ENCODE assay signal across 9 cellular contexts in genomic region chr3:54870423-54870822, GRCh38. TPM values are rescaled to one million over a fixed set of nuclear protein-coding genes. Genes with fewer than 3 reads are reported as not detected.
DNase-seq lines count a peak whose midpoint lies in the region; ATAC-seq, FAIRE-seq and TF ChIP-seq lines count a peak whose summit lies in the region.
"Had no signal": no experiment of that assay in that cellular context is flagged by ENCODE, and none has a peak within 500 bp of the region (broad histone marks: within the 10 kb centered on the region; RNA-seq: fewer than 3 reads in every experiment).

No MANE protein-coding gene starts in this region.

- no peak for TF ChIP-seq POLR2A in stomach (IDR thresholded peaks at IDR 0.05)

- H3K9me3 ChIP-seq in SJSA1 (replicated peaks) (no peaks in the 10 kb centered on the region), stomach (no peaks in the 10 kb centered on the region)

- H3K4me3 ChIP-seq in SJSA1 (no peak overlapping the region), stomach (no peak overlapping the region)

- TF ChIP-seq EP300 in stomach (IDR thresholded peaks at IDR 0.05) = no peak

- H3K27me3 ChIP-seq in SJSA1 (replicated peaks) = no peaks in the 10 kb centered on the region
- no peaks in the 10 kb centered on the region for H3K27me3 ChIP-seq in stomach

- FAIRE-seq in frontal cortex (lab: Jason Lieb, UNC) = peak; percentile 13

- peak in 1 of 7 experiments; percentile 23 for TF ChIP-seq CTCF in stomach (IDR thresholded peaks at IDR 0.05)

- H3K36me3 ChIP-seq in SJSA1 (no peaks in the 10 kb centered on the region), stomach (no peaks in the 10 kb centered on the region)

- intact Hi-C loops in stomach (cut with DNase I; ENCODE audit: low total_unique reads) = no loop called here

- peak; percentile 10 to 30 for DNase-seq in SHP77 (lab: John Stamatoyannopoulos, UW)
- DNase-seq in SHP77 treated with DMSO at 0.1 percent for 48 hours (lab: John Stamatoyannopoulos, UW) = no peak
- DNase-seq in SJSA1 (ENCODE audit: low read depth in 1 of 2, low spot score in 2 of 2) = peak; percentile 67 to 72
- peak; percentile 20 to 37 for DNase-seq in frontal cortex (ENCODE audit: low spot score in 2 of 2)
- peak; percentile 88 for DNase-seq in renal cortical epithelial cell (ENCODE audit: low read depth)
- DNase-seq in stomach = no peak
- DNase-seq in NCI-H2107 (lab: John Stamatoyannopoulos, UW) = no peak
- DNase-seq: CD4-positive, CD25-positive, alpha-beta regulatory T cell had no signal

- no peak for ATAC-seq in GM18519 (IDR thresholded peaks at IDR 0.05; ENCODE audit: low FRiP score, unreplicated experiment)

- H3K4me1 ChIP-seq in SJSA1 (replicated peaks) (peaks cover 20% of the 10 kb centered on the region), stomach (peaks cover 0 to 4% (median 0%) of the 10 kb centered on the region in 4 donors)

- WGBS in stomach, 5 donors = 48 to 49% (median 48%) methylated on average over 7 of the region's 7 CpGs

- H3K27ac ChIP-seq in SJSA1 = peak overlapping the region; percentile 12; the same call in 1 of the 2 replicates
- no peak overlapping the region for H3K27ac ChIP-seq in stomach

RNA-seq across cellular contexts. Expression of gene LRTM1, which starts 57.4 kb away (rescaled TPM):
- not detected in 2 replicates for total RNA-seq in SJSA1 (2014; rRNA removed; shearing (Covaris generic))
- not detected for total RNA-seq in frontal cortex
- not detected in 2 replicates for total RNA-seq in renal cortical epithelial cell
- not detected for total RNA-seq in stomach
- polyA plus RNA-seq in stomach = not detected
- total RNA-seq: CD4-positive, CD25-positive, alpha-beta regulatory T cell had no signal
- polyA plus RNA-seq: CD4-positive, CD25-positive, alpha-beta regulatory T cell had no signal

Comparison
In these comparisons a context has a peak if more than half of its experiments do, and no peak if none do; other contexts are left out.
1. DNase-seq: peak in SHP77 (2 of 2), SJSA1 (2 of 2), frontal cortex (2 of 2) and renal cortical epithelial cell (single experiment); none in SHP77 treated with DMSO at 0.1 percent for 48 hours (single experiment), stomach (single experiment) and NCI-H2107 (single experiment).